Comparison of ENCODE assay signal across 1 cellular context in genomic region chr20:10219452-10219791, GRCh38.
TF ChIP-seq lines count a peak whose summit lies in the region.

No MANE protein-coding gene starts in this region.

TF ChIP-seq in K562, 482 proteins besides CTCF, POLR2A, EP300 and RAD21 (continued from another document and continues in another):
- TF ChIP-seq CHD7 (IDR thresholded peaks at IDR 0.05; ENCODE audit: low read depth, low read length) (no peak), ZNF75A (CRISPR knock-in tag; IDR thresholded peaks at IDR 0.05) (no peak), ZNF146 (CRISPR knock-in tag; IDR thresholded peaks at IDR 0.05; ENCODE audit: unreplicated experiment) (peak; percentile 54), HNRNPK (IDR thresholded peaks at IDR 0.05; ENCODE audit: low read depth, low read length, poor library complexity, severe bottlenecking) (no peak), ZNF316 (IDR thresholded peaks at IDR 0.05) (no peak), CHD2 (IDR thresholded peaks at IDR 0.05; ENCODE audit: low read depth, low read length) (no peak), SMAD2 (IDR thresholded peaks at IDR 0.05; ENCODE audit: low read depth, low read length) (no peak), ZNF699 (CRISPR knock-in tag; IDR thresholded peaks at IDR 0.05; ENCODE audit: insufficient replicate concordance) (no peak), RAD51 (IDR thresholded peaks at IDR 0.05; ENCODE audit: borderline replicate concordance, low read depth) (no peak), HDAC1 (IDR thresholded peaks at IDR 0.05) (peak in 1 of 2 experiments; percentile 57; a peak in 1 of 4 replicates), ZBTB1 (CRISPR knock-in tag; IDR thresholded peaks at IDR 0.05; ENCODE audit: borderline replicate concordance, low read depth) (peak; percentile 89), SMC3 (conservative IDR thresholded peaks at IDR 0.05; ENCODE audit: insufficient read depth, low read depth, low read length) (no peak), SAFB (IDR thresholded peaks at IDR 0.05; ENCODE audit: borderline replicate concordance, low read depth, low read length) (no peak), TGIF2 (CRISPR knock-in tag; IDR thresholded peaks at IDR 0.05) (peak; percentile 97), ZNF740 (CRISPR knock-in tag; IDR thresholded peaks at IDR 0.05) (peak; percentile 51; the same call in 1 of the 2 replicates), ZNF740 (tag; IDR thresholded peaks at IDR 0.05) (no peak), KAT2B (IDR thresholded peaks at IDR 0.05; ENCODE audit: low read depth, low read length) (no peak), ESRRA (IDR thresholded peaks at IDR 0.05; ENCODE audit: borderline replicate concordance, low read depth) (no peak), E2F1 (CRISPR knock-in tag; IDR thresholded peaks at IDR 0.05) (peak; percentile 94), RBM22 (IDR thresholded peaks at IDR 0.05; ENCODE audit: low read depth, low read length, poor library complexity, severe bottlenecking) (no peak), TEAD1 (CRISPR knock-in tag; IDR thresholded peaks at IDR 0.05) (peak; percentile 16 to 85; a peak in 2 of 4 replicates), ZNF644 (tag; IDR thresholded peaks at IDR 0.05; ENCODE audit: low read depth) (peak; percentile 88)
- TF ChIP-seq, protein P1, sequence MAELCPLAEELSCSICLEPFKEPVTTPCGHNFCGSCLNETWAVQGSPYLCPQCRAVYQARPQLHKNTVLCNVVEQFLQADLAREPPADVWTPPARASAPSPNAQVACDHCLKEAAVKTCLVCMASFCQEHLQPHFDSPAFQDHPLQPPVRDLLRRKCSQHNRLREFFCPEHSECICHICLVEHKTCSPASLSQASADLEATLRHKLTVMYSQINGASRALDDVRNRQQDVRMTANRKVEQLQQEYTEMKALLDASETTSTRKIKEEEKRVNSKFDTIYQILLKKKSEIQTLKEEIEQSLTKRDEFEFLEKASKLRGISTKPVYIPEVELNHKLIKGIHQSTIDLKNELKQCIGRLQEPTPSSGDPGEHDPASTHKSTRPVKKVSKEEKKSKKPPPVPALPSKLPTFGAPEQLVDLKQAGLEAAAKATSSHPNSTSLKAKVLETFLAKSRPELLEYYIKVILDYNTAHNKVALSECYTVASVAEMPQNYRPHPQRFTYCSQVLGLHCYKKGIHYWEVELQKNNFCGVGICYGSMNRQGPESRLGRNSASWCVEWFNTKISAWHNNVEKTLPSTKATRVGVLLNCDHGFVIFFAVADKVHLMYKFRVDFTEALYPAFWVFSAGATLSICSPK (IDR thresholded peaks at IDR 0.05; ENCODE audit: borderline replicate concordance): no peak
- TF ChIP-seq, protein P2, sequence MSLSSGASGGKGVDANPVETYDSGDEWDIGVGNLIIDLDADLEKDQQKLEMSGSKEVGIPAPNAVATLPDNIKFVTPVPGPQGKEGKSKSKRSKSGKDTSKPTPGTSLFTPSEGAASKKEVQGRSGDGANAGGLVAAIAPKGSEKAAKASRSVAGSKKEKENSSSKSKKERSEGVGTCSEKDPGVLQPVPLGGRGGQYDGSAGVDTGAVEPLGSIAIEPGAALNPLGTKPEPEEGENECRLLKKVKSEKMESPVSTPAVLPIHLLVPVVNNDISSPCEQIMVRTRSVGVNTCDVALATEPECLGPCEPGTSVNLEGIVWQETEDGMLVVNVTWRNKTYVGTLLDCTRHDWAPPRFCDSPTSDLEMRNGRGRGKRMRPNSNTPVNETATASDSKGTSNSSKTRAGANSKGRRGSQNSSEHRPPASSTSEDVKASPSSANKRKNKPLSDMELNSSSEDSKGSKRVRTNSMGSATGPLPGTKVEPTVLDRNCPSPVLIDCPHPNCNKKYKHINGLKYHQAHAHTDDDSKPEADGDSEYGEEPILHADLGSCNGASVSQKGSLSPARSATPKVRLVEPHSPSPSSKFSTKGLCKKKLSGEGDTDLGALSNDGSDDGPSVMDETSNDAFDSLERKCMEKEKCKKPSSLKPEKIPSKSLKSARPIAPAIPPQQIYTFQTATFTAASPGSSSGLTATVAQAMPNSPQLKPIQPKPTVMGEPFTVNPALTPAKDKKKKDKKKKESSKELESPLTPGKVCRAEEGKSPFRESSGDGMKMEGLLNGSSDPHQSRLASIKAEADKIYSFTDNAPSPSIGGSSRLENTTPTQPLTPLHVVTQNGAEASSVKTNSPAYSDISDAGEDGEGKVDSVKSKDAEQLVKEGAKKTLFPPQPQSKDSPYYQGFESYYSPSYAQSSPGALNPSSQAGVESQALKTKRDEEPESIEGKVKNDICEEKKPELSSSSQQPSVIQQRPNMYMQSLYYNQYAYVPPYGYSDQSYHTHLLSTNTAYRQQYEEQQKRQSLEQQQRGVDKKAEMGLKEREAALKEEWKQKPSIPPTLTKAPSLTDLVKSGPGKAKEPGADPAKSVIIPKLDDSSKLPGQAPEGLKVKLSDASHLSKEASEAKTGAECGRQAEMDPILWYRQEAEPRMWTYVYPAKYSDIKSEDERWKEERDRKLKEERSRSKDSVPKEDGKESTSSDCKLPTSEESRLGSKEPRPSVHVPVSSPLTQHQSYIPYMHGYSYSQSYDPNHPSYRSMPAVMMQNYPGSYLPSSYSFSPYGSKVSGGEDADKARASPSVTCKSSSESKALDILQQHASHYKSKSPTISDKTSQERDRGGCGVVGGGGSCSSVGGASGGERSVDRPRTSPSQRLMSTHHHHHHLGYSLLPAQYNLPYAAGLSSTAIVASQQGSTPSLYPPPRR (CRISPR knock-in tag; IDR thresholded peaks at IDR 0.05; ENCODE audit: borderline replicate concordance): no peak
- TF ChIP-seq, protein P3, sequence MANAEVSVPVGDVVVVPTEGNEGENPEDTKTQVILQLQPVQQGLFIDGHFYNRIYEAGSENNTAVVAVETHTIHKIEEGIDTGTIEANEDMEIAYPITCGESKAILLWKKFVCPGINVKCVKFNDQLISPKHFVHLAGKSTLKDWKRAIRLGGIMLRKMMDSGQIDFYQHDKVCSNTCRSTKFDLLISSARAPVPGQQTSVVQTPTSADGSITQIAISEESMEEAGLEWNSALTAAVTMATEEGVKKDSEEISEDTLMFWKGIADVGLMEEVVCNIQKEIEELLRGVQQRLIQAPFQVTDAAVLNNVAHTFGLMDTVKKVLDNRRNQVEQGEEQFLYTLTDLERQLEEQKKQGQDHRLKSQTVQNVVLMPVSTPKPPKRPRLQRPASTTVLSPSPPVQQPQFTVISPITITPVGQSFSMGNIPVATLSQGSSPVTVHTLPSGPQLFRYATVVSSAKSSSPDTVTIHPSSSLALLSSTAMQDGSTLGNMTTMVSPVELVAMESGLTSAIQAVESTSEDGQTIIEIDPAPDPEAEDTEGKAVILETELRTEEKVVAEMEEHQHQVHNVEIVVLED (CRISPR knock-in tag; IDR thresholded peaks at IDR 0.05): no peak
- TF ChIP-seq, protein P4, sequence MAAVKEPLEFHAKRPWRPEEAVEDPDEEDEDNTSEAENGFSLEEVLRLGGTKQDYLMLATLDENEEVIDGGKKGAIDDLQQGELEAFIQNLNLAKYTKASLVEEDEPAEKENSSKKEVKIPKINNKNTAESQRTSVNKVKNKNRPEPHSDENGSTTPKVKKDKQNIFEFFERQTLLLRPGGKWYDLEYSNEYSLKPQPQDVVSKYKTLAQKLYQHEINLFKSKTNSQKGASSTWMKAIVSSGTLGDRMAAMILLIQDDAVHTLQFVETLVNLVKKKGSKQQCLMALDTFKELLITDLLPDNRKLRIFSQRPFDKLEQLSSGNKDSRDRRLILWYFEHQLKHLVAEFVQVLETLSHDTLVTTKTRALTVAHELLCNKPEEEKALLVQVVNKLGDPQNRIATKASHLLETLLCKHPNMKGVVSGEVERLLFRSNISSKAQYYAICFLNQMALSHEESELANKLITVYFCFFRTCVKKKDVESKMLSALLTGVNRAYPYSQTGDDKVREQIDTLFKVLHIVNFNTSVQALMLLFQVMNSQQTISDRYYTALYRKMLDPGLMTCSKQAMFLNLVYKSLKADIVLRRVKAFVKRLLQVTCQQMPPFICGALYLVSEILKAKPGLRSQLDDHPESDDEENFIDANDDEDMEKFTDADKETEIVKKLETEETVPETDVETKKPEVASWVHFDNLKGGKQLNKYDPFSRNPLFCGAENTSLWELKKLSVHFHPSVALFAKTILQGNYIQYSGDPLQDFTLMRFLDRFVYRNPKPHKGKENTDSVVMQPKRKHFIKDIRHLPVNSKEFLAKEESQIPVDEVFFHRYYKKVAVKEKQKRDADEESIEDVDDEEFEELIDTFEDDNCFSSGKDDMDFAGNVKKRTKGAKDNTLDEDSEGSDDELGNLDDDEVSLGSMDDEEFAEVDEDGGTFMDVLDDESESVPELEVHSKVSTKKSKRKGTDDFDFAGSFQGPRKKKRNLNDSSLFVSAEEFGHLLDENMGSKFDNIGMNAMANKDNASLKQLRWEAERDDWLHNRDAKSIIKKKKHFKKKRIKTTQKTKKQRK (IDR thresholded peaks at IDR 0.05; ENCODE audit: borderline replicate concordance, low read depth, low read length): no peak
